ENCODE assay signal across 12 cellular contexts in the genomic region with DNA sequence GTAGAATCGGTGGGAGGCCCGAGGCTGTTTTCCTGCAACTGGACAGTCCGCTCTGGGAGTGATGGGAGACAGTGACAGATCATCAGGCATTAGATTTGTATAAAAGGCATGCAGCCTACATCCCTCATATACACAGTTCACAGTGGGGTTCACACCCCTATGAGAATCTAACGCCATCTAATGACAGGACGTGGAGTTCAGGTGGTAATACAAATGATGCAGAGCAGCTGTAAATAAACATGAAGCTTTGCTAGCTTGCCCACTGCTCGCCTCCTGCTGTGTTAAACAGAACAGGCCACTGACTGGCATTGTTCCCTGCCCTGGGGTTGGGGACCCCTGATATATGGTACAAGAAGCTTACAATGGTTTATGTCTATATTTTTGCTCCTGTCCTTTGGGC.
DNase-seq lines count a peak whose midpoint lies in the region; FAIRE-seq and TF ChIP-seq lines count a peak whose summit lies in the region.
"Had no signal": no experiment of that assay in that cellular context is flagged by ENCODE, and none has a peak within 500 bp of the region (broad histone marks: within the 10 kb centered on the region; RNA-seq: fewer than 3 reads in every experiment).

No MANE protein-coding gene starts in this region.

- H2BK120ac ChIP-seq in H1 (replicated peaks; ENCODE audit: low read depth, low read length): no peak overlapping the region

- no peaks in the 10 kb centered on the region for H3K9me3 ChIP-seq in H1 (ENCODE audit: insufficient read depth in 2 of 2, low read depth in 1 of 2, low read length in 1 of 2)
- no peaks in the 10 kb centered on the region for H3K9me3 ChIP-seq in ovary

- H4K5ac ChIP-seq in H1 (ENCODE audit: insufficient read length, low read depth, low read length): no peak overlapping the region

- CTCF ChIA-PET in H1 (lab: Charles Lee; ENCODE audit: partially characterized antibody): no interaction called here

- no peak overlapping the region for H2BK12ac ChIP-seq in H1 (ENCODE audit: low read depth, low read length)

- H3K18ac ChIP-seq in H1 (ENCODE audit: extremely low read depth, low read length): no peak overlapping the region

- no peak overlapping the region for H3K14ac ChIP-seq in H1 (ENCODE audit: insufficient read length)

- no peaks in the 10 kb centered on the region for H3K36me3 ChIP-seq in H1 (ENCODE audit: control insufficient read depth in 2 of 4, insufficient read depth in 4 of 4, low read length in 3 of 4)
- H3K36me3 ChIP-seq in ovary: no peaks in the 10 kb centered on the region

- H2AK5ac ChIP-seq in H1 (ENCODE audit: low read depth, low read length): no peak overlapping the region

- POLR2A ChIA-PET in H1 (lab: Charles Lee; ENCODE audit: partially characterized antibody): no interaction called here

- H2BK15ac ChIP-seq in H1 (ENCODE audit: low read length): no peak overlapping the region

- TF ChIP-seq POLR2A in H1 (IDR thresholded peaks at IDR 0.05; ENCODE audit: control extremely low read depth in 1 of 2, low read depth in 2 of 2, low read length in 2 of 2) (no peak), ovary (IDR thresholded peaks at IDR 0.05) (no peak)

- DNase-seq in ELR (ENCODE audit: low read depth): peak; percentile 20
- DNase-seq in NCI-H1092 treated with DMSO at 0.1 percent for 48 hours (lab: John Stamatoyannopoulos, UW): peak; percentile 68
- DNase-seq in NCI-H774 (lab: John Stamatoyannopoulos, UW): peak; percentile 55
- DNase-seq in H1 (ENCODE audit: low read depth in 1 of 2, low spot score in 2 of 2): no peak
- no peak for DNase-seq in ovary
- no peak for DNase-seq in NCI-H2196 treated with DMSO at 0.1 percent for 48 hours (lab: John Stamatoyannopoulos, UW; ENCODE audit: unreplicated experiment)
- DNase-seq in NCI-H1930 (lab: John Stamatoyannopoulos, UW): no peak
- no peak for DNase-seq in mesenteric fat pad (ENCODE audit: low spot score)
- DNase-seq: activated CD4-positive, alpha-beta T cell treated with anti-CD3 and anti-CD28 coated beads, Interleukin-2, amount 50 U/mL, for 48 hours; occipital lobe had no signal

- no peak overlapping the region for H3K4me3 ChIP-seq in H1 (ENCODE audit: extremely low read depth in 1 of 4, insufficient read depth in 2 of 4, low read depth in 3 of 4, low read length in 4 of 4)
- no peak overlapping the region for H3K4me3 ChIP-seq in ovary
- H3K4me3 ChIP-seq: K562, smooth muscle cell had no signal

- no peak overlapping the region for H3K56ac ChIP-seq in H1 (replicated peaks; ENCODE audit: insufficient read length, low read depth, low read length)

- intact Hi-C loops in ovary (cut with DNase I): no loop called here

- TF ChIP-seq RAD21 in H1 (IDR thresholded peaks at IDR 0.05 in 1 of 2, conservative IDR thresholded peaks at IDR 0.05 in 1 of 2; ENCODE audit: low read depth in 2 of 2, low read length in 2 of 2): peak; percentile 37 to 42; a peak in 2 of 4 replicates

- no peak overlapping the region for H4K91ac ChIP-seq in H1 (replicated peaks; ENCODE audit: insufficient read length, low read length)

- TF ChIP-seq CTCF in H1 (IDR thresholded peaks at IDR 0.05; ENCODE audit: control extremely low read depth in 1 of 3, insufficient read depth in 1 of 3, low read depth in 1 of 3, low read length in 3 of 3) (peak in 1 of 3 experiments; percentile 22; a peak in 1 of 4 replicates), ovary (IDR thresholded peaks at IDR 0.05) (no peak)

- H3K79me2 ChIP-seq in H1 (ENCODE audit: control insufficient read depth in 1 of 2, insufficient read depth in 2 of 2, low read length in 2 of 2): no peaks in the 10 kb centered on the region

- H3K27me3 ChIP-seq in H1 (replicated peaks in 1 of 4; ENCODE audit: control insufficient read depth in 3 of 4, extremely low read depth in 1 of 4, insufficient read depth in 3 of 4, low read length in 3 of 4): no peaks in the 10 kb centered on the region
- no peaks in the 10 kb centered on the region for H3K27me3 ChIP-seq in ovary

- 79% methylated on average over 6 of the region's 6 CpGs; no CpG with 5 or more reads in 1 of the 2 experiments for WGBS in H1 (ENCODE audit: extremely low coverage in 1 of 2, insufficient coverage in 1 of 2, insufficient read length in 1 of 2, insufficient replicate concordance in 2 of 2, low coverage in 1 of 2, low lambda C conversion rate in 2 of 2, missing lambda C conversion rate in 1 of 2), 2 experiments
- 82 to 90% (median 88%) methylated on average over 6 of the region's 6 CpGs for WGBS in ovary, 3 donors

- no peak overlapping the region for H3K4me2 ChIP-seq in H1 (ENCODE audit: insufficient read depth in 1 of 2, low read depth in 2 of 2, low read length in 2 of 2)
- H3K4me2 ChIP-seq: smooth muscle cell had no signal

- H2BK20ac ChIP-seq in H1 (ENCODE audit: low read length): no peak overlapping the region

- H3K4me1 ChIP-seq in H1 (replicated peaks in 1 of 4; ENCODE audit: control insufficient read depth in 3 of 4, insufficient read depth in 4 of 4, low read length in 3 of 4) (no peaks in the 10 kb centered on the region), ovary (ENCODE audit: insufficient read depth) (no peaks in the 10 kb centered on the region)

- H3K27ac ChIP-seq in H1 (ENCODE audit: low read depth, low read length) (no peak overlapping the region), ovary (no peak overlapping the region)

- no peak overlapping the region for H3K4ac ChIP-seq in H1 (replicated peaks; ENCODE audit: insufficient read length, low read depth, low read length)

- no peak overlapping the region for H4K8ac ChIP-seq in H1 (ENCODE audit: extremely low read depth, insufficient read depth, low read length)

- H4K20me1 ChIP-seq in H1 (replicated peaks in 1 of 2; ENCODE audit: control insufficient read depth in 1 of 2, insufficient read depth in 2 of 2, low read length in 2 of 2): no peaks in the 10 kb centered on the region

- no peak overlapping the region for H2AFZ ChIP-seq in H1 (ENCODE audit: low read length)

- no peaks in the 10 kb centered on the region for H3K79me1 ChIP-seq in H1 (ENCODE audit: low read depth, low read length)

- TF ChIP-seq EP300 in H1 (IDR thresholded peaks at IDR 0.05; ENCODE audit: borderline replicate concordance in 1 of 2, low read depth in 2 of 2, low read length in 2 of 2) (no peak), ovary (IDR thresholded peaks at IDR 0.05) (no peak)

- H3K23me2 ChIP-seq in H1 (ENCODE audit: low read depth, low read length): no peaks in the 10 kb centered on the region

- H3K23ac ChIP-seq in H1 (ENCODE audit: insufficient read length): no peak overlapping the region

- no peak overlapping the region for H2BK5ac ChIP-seq in H1 (ENCODE audit: low read depth, low read length)

- FAIRE-seq in H1 (lab: Jason Lieb, UNC): no peak
- FAIRE-seq: K562 had no signal

- no peak overlapping the region for H3K9ac ChIP-seq in H1 (replicated peaks in 1 of 4; ENCODE audit: extremely low read depth in 1 of 4, low read depth in 3 of 4, low read length in 3 of 4)

TF ChIP-seq in H1, 55 proteins besides CTCF, POLR2A, EP300 and RAD21 (continues in another document):
- TF ChIP-seq SIRT6 (IDR thresholded peaks at IDR 0.05; ENCODE audit: low read length) (no peak), NRF1 (IDR thresholded peaks at IDR 0.05; ENCODE audit: low read depth, low read length) (no peak), POU5F1 (IDR thresholded peaks at IDR 0.05; ENCODE audit: low read depth, low read length) (no peak), TAF7 (optimal IDR thresholded peaks at IDR 0.05; ENCODE audit: borderline replicate concordance, low read depth, low read length) (no peak), RXRA (IDR thresholded peaks at IDR 0.05; ENCODE audit: insufficient read depth, low read depth, low read length) (no peak), KDM5A (IDR thresholded peaks at IDR 0.05; ENCODE audit: low read length) (no peak)
- TF ChIP-seq, protein P1, sequence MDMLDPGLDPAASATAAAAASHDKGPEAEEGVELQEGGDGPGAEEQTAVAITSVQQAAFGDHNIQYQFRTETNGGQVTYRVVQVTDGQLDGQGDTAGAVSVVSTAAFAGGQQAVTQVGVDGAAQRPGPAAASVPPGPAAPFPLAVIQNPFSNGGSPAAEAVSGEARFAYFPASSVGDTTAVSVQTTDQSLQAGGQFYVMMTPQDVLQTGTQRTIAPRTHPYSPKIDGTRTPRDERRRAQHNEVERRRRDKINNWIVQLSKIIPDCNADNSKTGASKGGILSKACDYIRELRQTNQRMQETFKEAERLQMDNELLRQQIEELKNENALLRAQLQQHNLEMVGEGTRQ (IDR thresholded peaks at IDR 0.05; ENCODE audit: low read length): no peak

Comparison
In these comparisons a context has a peak if more than half of its experiments do, and no peak if none do; other contexts are left out.
1. DNase-seq: peak in ELR (single experiment), NCI-H1092 treated with DMSO at 0.1 percent for 48 hours (single experiment) and NCI-H774 (single experiment); none in H1 (0 of 2), ovary (0 of 5), NCI-H2196 treated with DMSO at 0.1 percent for 48 hours (single experiment), NCI-H1930 (0 of 2) and mesenteric fat pad (single experiment).